8 cellular contexts compared by ENCODE assay signal in genomic region chr2:29305762-29306161, GRCh38.
"Had no signal": no experiment of that assay in that cellular context is flagged by ENCODE, and none has a peak within 500 bp of the region (broad histone marks: within the 10 kb centered on the region; RNA-seq: fewer than 3 reads in every experiment).

No MANE protein-coding gene starts in this region.

- DNase-seq: GDM1, GF-D8 had no signal

- ATAC-seq: GM12878 had no signal

- FAIRE-seq: G401.6, GM12878, GM12891, GM12892, GM18507, GM19239 had no signal

- H3K4me3 ChIP-seq: GM12878 had no signal
